Comparison of ENCODE assay signal across 8 cellular contexts in the genomic region with DNA sequence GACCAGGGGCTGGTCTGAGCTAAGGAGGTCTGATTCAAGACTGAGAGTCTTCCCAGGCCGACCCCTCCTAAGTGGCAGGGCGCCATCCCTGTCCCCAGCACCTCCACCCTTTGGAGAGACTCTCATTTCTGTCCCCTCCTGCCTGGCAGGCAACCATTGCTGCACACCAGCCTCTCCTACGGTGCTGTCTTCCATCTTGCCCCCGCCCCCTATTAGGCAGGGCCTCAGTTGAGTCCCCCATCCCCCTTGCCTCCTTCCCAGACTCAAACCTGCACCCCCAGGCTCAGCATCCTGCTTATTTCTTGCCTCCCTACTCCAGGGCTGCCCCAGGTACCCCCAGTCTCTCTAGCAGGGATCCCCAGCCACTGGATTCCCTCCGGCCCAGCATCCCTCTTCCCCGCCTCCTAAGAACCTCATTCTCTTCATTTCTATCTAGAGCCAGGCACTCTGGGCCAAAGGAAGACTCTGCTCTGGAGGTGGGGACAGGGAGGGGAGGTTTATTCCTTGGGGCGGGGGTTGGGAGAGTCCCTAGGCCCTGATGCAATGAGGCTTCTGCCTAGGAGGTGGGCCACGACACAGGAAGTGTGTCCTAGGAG. TPM values are rescaled to one million over a fixed set of nuclear protein-coding genes. Genes with fewer than 3 reads are reported as not detected.
DNase-seq lines count a peak whose midpoint lies in the region; ATAC-seq and TF ChIP-seq lines count a peak whose summit lies in the region.

No MANE protein-coding gene starts in this region.

- no peaks in the 10 kb centered on the region for H3K36me3 Mint-ChIP-seq in CD4-positive, CD25-positive, alpha-beta regulatory T cell
- peaks cover 8% of the 10 kb centered on the region for H3K36me3 Mint-ChIP-seq in nephron progenitor cell (ENCODE audit: low read depth)

- no peaks in the 10 kb centered on the region for H3K9me3 ChIP-seq in CD4-positive, CD25-positive, alpha-beta regulatory T cell (ENCODE audit: control insufficient read depth in 2 of 2, low read length in 2 of 2)
- H3K9me3 ChIP-seq in MM.1S (replicated peaks; ENCODE audit: insufficient read depth, low read length) (no peaks in the 10 kb centered on the region), colonic mucosa (no peaks in the 10 kb centered on the region)

- H2AFZ ChIP-seq in MM.1S (ENCODE audit: low read length), result peak overlapping the region; percentile 51; the same call in 1 of the 2 replicates

- no peak for DNase-seq in CD4-positive, CD25-positive, alpha-beta regulatory T cell
- no peak for DNase-seq in MM.1S
- peak; percentile 56 for DNase-seq in colonic mucosa
- DNase-seq in nephron progenitor cell, result peak; percentile 34
- DNase-seq in mesenteric fat pad (ENCODE audit: low spot score), result no peak
- no peak for DNase-seq in NAMALWA (ENCODE audit: low spot score)

- no peaks in the 10 kb centered on the region for H3K79me2 ChIP-seq in MM.1S (ENCODE audit: low read length)

- no peaks in the 10 kb centered on the region for H4K20me1 ChIP-seq in MM.1S (ENCODE audit: insufficient read depth, low read length)

- no peaks in the 10 kb centered on the region for H3K27me3 ChIP-seq in CD4-positive, CD25-positive, alpha-beta regulatory T cell (ENCODE audit: control insufficient read depth, insufficient read depth, low read length)
- H3K27me3 ChIP-seq in MM.1S (replicated peaks; ENCODE audit: insufficient read depth, low read length) (peaks cover 29% of the 10 kb centered on the region), colonic mucosa (no peaks in the 10 kb centered on the region)

- no peaks in the 10 kb centered on the region for H3K9me2 ChIP-seq in MM.1S (replicated peaks; ENCODE audit: insufficient read depth, low read length)

- no peaks in the 10 kb centered on the region for H3K36me3 ChIP-seq in CD4-positive, CD25-positive, alpha-beta regulatory T cell (ENCODE audit: control insufficient read depth, insufficient read depth, low read length)
- H3K36me3 ChIP-seq in MM.1S (replicated peaks; ENCODE audit: insufficient read depth, low read length), result no peaks in the 10 kb centered on the region
- no peaks in the 10 kb centered on the region for H3K36me3 ChIP-seq in colonic mucosa

- H3K4me3 Mint-ChIP-seq in CD4-positive, CD25-positive, alpha-beta regulatory T cell, result peak overlapping the region; percentile 33 to 79 (median 69)
- H3K4me3 Mint-ChIP-seq in nephron progenitor cell, result peak overlapping the region; percentile 68

- H3K27ac ChIP-seq in CD4-positive, CD25-positive, alpha-beta regulatory T cell (ENCODE audit: insufficient read depth, low read length, poor library complexity, severe bottlenecking), result peak overlapping the region; percentile 8
- H3K27ac ChIP-seq in MM.1S (ENCODE audit: low read length) (no peak overlapping the region), colonic mucosa (peak overlapping the region; percentile 84)

- peak overlapping the region; percentile 70 for H3K4me2 ChIP-seq in MM.1S (ENCODE audit: low read depth, low read length)

- peaks cover 33% of the 10 kb centered on the region for H3K4me1 ChIP-seq in CD4-positive, CD25-positive, alpha-beta regulatory T cell (ENCODE audit: control insufficient read depth, insufficient read depth, low read length, poor library complexity, severe bottlenecking)
- H3K4me1 ChIP-seq in MM.1S (ENCODE audit: low read length), result peaks cover 12% of the 10 kb centered on the region; the same call in 1 of the 2 replicates
- peaks cover 35% of the 10 kb centered on the region for H3K4me1 ChIP-seq in colonic mucosa

- intact Hi-C loops in colonic mucosa (cut with DNase I), result no loop called here

- TF ChIP-seq CTCF in MM.1S (IDR thresholded peaks at IDR 0.05; ENCODE audit: low read length) (no peak), colonic mucosa (IDR thresholded peaks at IDR 0.05) (no peak), nephron progenitor cell (IDR thresholded peaks at IDR 0.05) (no peak)

- ATAC-seq in CD4-positive, CD25-positive, alpha-beta regulatory T cell (ENCODE audit: low read depth in 2 of 2), result no peak
- ATAC-seq in HG02840 (IDR thresholded peaks at IDR 0.05; ENCODE audit: low FRiP score, unreplicated experiment), result no peak
- ATAC-seq in HG03342 (IDR thresholded peaks at IDR 0.05; ENCODE audit: unreplicated experiment), result no peak

- peak overlapping the region in 2 of 3 donors; percentile 29 to 42 for H3K27ac Mint-ChIP-seq in CD4-positive, CD25-positive, alpha-beta regulatory T cell
- H3K27ac Mint-ChIP-seq in nephron progenitor cell, result peak overlapping the region; percentile 98

- H3F3A ChIP-seq in MM.1S (ENCODE audit: insufficient read depth, low read length), result no peaks in the 10 kb centered on the region

- peaks cover 0 to 2% (median 0%) of the 10 kb centered on the region in 7 donors for H3K9me3 Mint-ChIP-seq in CD4-positive, CD25-positive, alpha-beta regulatory T cell
- peaks cover 12% of the 10 kb centered on the region for H3K9me3 Mint-ChIP-seq in nephron progenitor cell

- peaks cover 0 to 22% (median 7%) of the 10 kb centered on the region in 4 donors for H3K4me1 Mint-ChIP-seq in CD4-positive, CD25-positive, alpha-beta regulatory T cell
- peaks cover 63% of the 10 kb centered on the region for H3K4me1 Mint-ChIP-seq in nephron progenitor cell

- H3K27me3 Mint-ChIP-seq in CD4-positive, CD25-positive, alpha-beta regulatory T cell, result peaks cover 33% of the 10 kb centered on the region
- H3K27me3 Mint-ChIP-seq in nephron progenitor cell (ENCODE audit: low read depth, poor library complexity), result no peaks in the 10 kb centered on the region

- H3K9ac ChIP-seq in MM.1S (ENCODE audit: low read length) (no peak overlapping the region), colonic mucosa (ENCODE audit: low read depth in 2 of 2, low read length in 2 of 2) (peak overlapping the region; percentile 39 to 85)

- no peak overlapping the region for H3K4me3 ChIP-seq in CD4-positive, CD25-positive, alpha-beta regulatory T cell (ENCODE audit: low read depth, low read length)
- H3K4me3 ChIP-seq in MM.1S (ENCODE audit: low read length) (peak overlapping the region; percentile 17; the same call in 1 of the 2 replicates), colonic mucosa (peak overlapping the region; percentile 50)

RNA-seq across cellular contexts. Expression of a gene that starts 1.7 kb away (rescaled TPM):
- not detected for total RNA-seq in CD4-positive, CD25-positive, alpha-beta regulatory T cell
- not detected for polyA plus RNA-seq in CD4-positive, CD25-positive, alpha-beta regulatory T cell
- total RNA-seq in colonic mucosa (1 to 10 TPM; 4.8 to 5.2 TPM), mesenteric fat pad (0.58 TPM)

RNA-seq across cellular contexts. Expression of a gene that starts 20.1 kb away (rescaled TPM):
- total RNA-seq in CD4-positive, CD25-positive, alpha-beta regulatory T cell, result 18.7 TPM
- 1 to 10 TPM; 7.4 to 7.6 (median 7.5) TPM for polyA plus RNA-seq in CD4-positive, CD25-positive, alpha-beta regulatory T cell
- 10 to 100 TPM; 20.5 to 32.9 TPM for total RNA-seq in colonic mucosa
- total RNA-seq in mesenteric fat pad, result 14.7 TPM

RNA-seq across cellular contexts. Expression of a gene that starts 55.7 kb away (rescaled TPM):
- total RNA-seq in CD4-positive, CD25-positive, alpha-beta regulatory T cell, result 124 TPM
- 100 to 1,000 TPM; 426 to 582 (median 526) TPM for polyA plus RNA-seq in CD4-positive, CD25-positive, alpha-beta regulatory T cell
- total RNA-seq in colonic mucosa (100 to 1,000 TPM; 647 to 875 TPM), mesenteric fat pad (249 TPM)

Comparison
In these comparisons a context has a peak if more than half of its experiments do, and no peak if none do; other contexts are left out.
1. DNase-seq: peak in colonic mucosa (single experiment) and nephron progenitor cell (single experiment); none in CD4-positive, CD25-positive, alpha-beta regulatory T cell (0 of 3), MM.1S (single experiment), mesenteric fat pad (single experiment) and NAMALWA (single experiment).